10 cellular contexts compared by ENCODE assay signal in genomic region chr9:4301971-4302427, GRCh38. TPM values are rescaled to one million over a fixed set of nuclear protein-coding genes. Genes with fewer than 3 reads are reported as not detected.
DNase-seq lines count a peak whose midpoint lies in the region; ATAC-seq and TF ChIP-seq lines count a peak whose summit lies in the region.
"Had no signal": no experiment of that assay in that cellular context is flagged by ENCODE, and none has a peak within 500 bp of the region (broad histone marks: within the 10 kb centered on the region; RNA-seq: fewer than 3 reads in every experiment).

No MANE protein-coding gene starts in this region.

- H3K27me3 ChIP-seq in BE2C = peaks cover 39% of the 10 kb centered on the region

- H3K4me1 ChIP-seq in BE2C = no peaks in the 10 kb centered on the region

- DNase-seq in activated T-cell treated with anti-CD3 and anti-CD28 coated beads for 48 hours (ENCODE audit: low read depth) = peak; percentile 24
- no peak for DNase-seq in activated T-cell treated with anti-CD3 and anti-CD28 coated beads for 4 hours
- peak; percentile 71 for DNase-seq in amniotic stem cell (lab: John Stamatoyannopoulos, UW)
- DNase-seq in hepatic stellate cell (ENCODE audit: low spot score) = peak; percentile 72
- peak; percentile 99 for DNase-seq in stromal cell of bone marrow (ENCODE audit: low read depth)
- DNase-seq in BE2C = no peak
- DNase-seq in left lobe of liver (ENCODE audit: low spot score) = no peak
- no peak for DNase-seq in NOMO-1 treated with DMSO at 0.1 percent for 48 hours (lab: John Stamatoyannopoulos, UW; ENCODE audit: unreplicated experiment)
- DNase-seq: CD8-positive, alpha-beta T cell had no signal

- H3K4me3 ChIP-seq in BE2C (ENCODE audit: low read depth, low read length) = no peak overlapping the region

- H3K9me3 ChIP-seq in BE2C = no peaks in the 10 kb centered on the region

- TF ChIP-seq CTCF in BE2C (IDR thresholded peaks at IDR 0.05; ENCODE audit: low read depth, low read length) = no peak

- no peaks in the 10 kb centered on the region for H3K36me3 ChIP-seq in BE2C

- ATAC-seq in left lobe of liver = no peak
- ATAC-seq: CD8-positive, alpha-beta T cell; Panc1 had no signal

RNA-seq across cellular contexts. Expression of gene GLIS3, which starts 2.1 kb away (rescaled TPM):
- not detected for polyA plus RNA-seq in BE2C (2012; ENCODE audit: insufficient read depth, insufficient read length, low read depth)
- total RNA-seq in left lobe of liver = 11.6 TPM

Comparison
In these comparisons a context has a peak if more than half of its experiments do, and no peak if none do; other contexts are left out.
1. DNase-seq: peak in activated T-cell treated with anti-CD3 and anti-CD28 coated beads for 48 hours (single experiment), amniotic stem cell (single experiment), hepatic stellate cell (single experiment) and stromal cell of bone marrow (single experiment); none in activated T-cell treated with anti-CD3 and anti-CD28 coated beads for 4 hours (single experiment), BE2C (single experiment), left lobe of liver (single experiment) and NOMO-1 treated with DMSO at 0.1 percent for 48 hours (single experiment).